7 cellular contexts compared by ENCODE assay signal in genomic region chr6:163023700-163024099, GRCh38.
"Had no signal": no experiment of that assay in that cellular context is flagged by ENCODE, and none has a peak within 500 bp of the region (broad histone marks: within the 10 kb centered on the region; RNA-seq: fewer than 3 reads in every experiment).

No MANE protein-coding gene starts in this region.

- DNase-seq: GDM1, GF-D8 had no signal

- FAIRE-seq: G401.6, GM12878, GM12891, GM12892, GM18507 had no signal

- ATAC-seq: GM12878 had no signal

- H3K4me3 ChIP-seq: GM12878 had no signal
